ENCODE assay signal across 30 cellular contexts in the genomic region with DNA sequence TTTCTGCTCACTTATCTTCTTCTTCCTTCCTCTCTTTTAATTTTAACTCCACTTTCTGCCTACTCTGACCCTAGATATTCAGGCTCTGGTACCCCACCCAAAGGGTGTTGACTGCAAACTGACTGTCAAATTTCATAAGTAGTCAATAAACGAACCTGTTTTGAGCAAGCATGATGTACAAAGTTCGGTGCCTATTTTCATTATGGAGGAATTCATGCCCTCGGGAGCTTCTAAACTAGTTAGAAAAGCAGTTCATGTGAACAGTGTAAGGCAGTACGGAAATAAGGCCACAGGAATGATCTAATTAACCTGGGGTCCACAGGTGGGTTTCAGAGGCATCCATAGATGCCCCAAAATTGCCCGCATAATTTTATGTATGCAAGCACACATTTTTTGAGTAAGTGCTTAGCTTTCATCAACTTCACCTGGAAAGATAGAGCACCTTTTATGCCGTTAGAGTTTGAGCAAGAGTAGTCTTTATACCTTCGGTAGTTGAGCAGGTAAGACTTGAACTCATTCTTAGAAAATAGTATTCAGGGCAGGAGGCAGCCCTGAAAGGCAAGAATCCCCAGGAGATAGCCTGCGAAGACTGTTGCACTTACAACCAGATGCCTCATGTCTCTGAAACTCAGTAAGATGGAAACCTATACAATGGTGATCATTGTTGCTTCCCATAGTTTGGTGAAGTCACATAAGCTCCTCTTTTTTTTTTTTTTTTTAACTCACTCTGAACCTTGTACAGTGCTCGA. TPM values are rescaled to one million over a fixed set of nuclear protein-coding genes. Genes with fewer than 3 reads are reported as not detected.
"Had no signal": no experiment of that assay in that cellular context is flagged by ENCODE, and none has a peak within 500 bp of the region (broad histone marks: within the 10 kb centered on the region; RNA-seq: fewer than 3 reads in every experiment).

No MANE protein-coding gene starts in this region.

- H3K4me3 ChIP-seq: cardiac muscle cell, K562 had no signal

- FAIRE-seq: K562, RCC 7860 had no signal

- H3K27ac ChIP-seq: cardiac muscle cell, WERI-Rb-1 had no signal

- H3K27me3 ChIP-seq: cardiac muscle cell had no signal

- H3K36me3 ChIP-seq: cardiac muscle cell, WERI-Rb-1 had no signal

- ATAC-seq: activated CD8-positive, alpha-beta T cell treated with anti-CD3 and anti-CD28 coated beads for 36 hours; activated T-cell treated with anti-CD3 and anti-CD28 coated beads, Interleukin-2, amount 50 U/mL, for 72 hours; activated T-helper 17 cell treated with anti-CD3 and anti-CD28 coated beads, Interleukin-2, amount 50 U/mL, for 72 hours; K562; PC-3; Right ventricle myocardium inferior had no signal

- DNase-seq: activated CD4-positive, alpha-beta T cell treated with anti-CD3 and anti-CD28 coated beads for 1 hour; activated CD4-positive, alpha-beta T cell treated with anti-CD3 and anti-CD28 coated beads for 48 hours; activated CD4-positive, CD25-positive, alpha-beta regulatory T cell; activated CD8-positive, alpha-beta T cell treated with anti-CD3 and anti-CD28 coated beads for 36 hours; activated effector memory CD4-positive, alpha-beta T cell treated with anti-CD3 and anti-CD28 coated beads, Interleukin-2, amount 50 U/mL, for 16 hours; activated naive CD4-positive, alpha-beta T cell; activated naive CD4-positive, alpha-beta T cell treated with anti-CD3 and anti-CD28 coated beads, Interleukin-2, amount 50 U/mL, for 16 hours; activated naive CD8-positive, alpha-beta T cell treated with anti-CD3 and anti-CD28 coated beads for 36 hours; activated T-cell treated with anti-CD3 and anti-CD28 coated beads, Interleukin-2, amount 50 U/mL, for 1 hour; activated T-cell treated with anti-CD3 and anti-CD28 coated beads, Interleukin-2, amount 50 U/mL, for 72 hours; amniotic stem cell; aorta; NCI-H2029 treated with DMSO at 0.1 percent for 48 hours; NCI-H226; NCI-H446 treated with DMSO at 0.1 percent for 48 hours; NCI-H748 treated with DMSO at 0.1 percent for 48 hours; NK-92 treated with Interleukin-12 subunit alpha and Interleukin-12 subunit beta, amount 100 ng/mL, for 24 hours; PC-3; SIG-M5; SW 1271; T1000; WERI-Rb-1 had no signal

RNA-seq across cellular contexts. Expression of a gene that starts 36.6 kb away (rescaled TPM):
- total RNA-seq: activated CD8-positive, alpha-beta memory T cell treated with anti-CD3 and anti-CD28 coated beads for 36 hours; activated CD8-positive, alpha-beta T cell treated with anti-CD3 and anti-CD28 coated beads for 36 hours; activated naive CD8-positive, alpha-beta T cell treated with anti-CD3 and anti-CD28 coated beads for 36 hours; activated T-helper 17 cell treated with anti-CD3 and anti-CD28 coated beads, Interleukin-2, amount 50 U/mL, for 72 hours; T-helper 1 cell treated with Interleukin-12 subunit alpha and Interleukin-12 subunit beta and Interleukin-4 antibody, amounts not matched to agents 30 ng/mL and 1 ng/mL, for 36 hours; T-helper 2 cell treated with Interferon-gamma antibody and Interleukin-4, amounts not matched to agents 100 ng/mL and 5 ng/mL, for 36 hours had no signal
- polyA plus RNA-seq: K562 had no signal
